9 cellular contexts compared by ENCODE assay signal in genomic region chr15:75711495-75711894, GRCh38. TPM values are rescaled to one million over a fixed set of nuclear protein-coding genes. Genes with fewer than 3 reads are reported as not detected.
DNase-seq lines count a peak whose midpoint lies in the region; ATAC-seq, FAIRE-seq and TF ChIP-seq lines count a peak whose summit lies in the region.
"Not testable (repeated sequence)": the region's sequence is repeated elsewhere in the genome, so short reads cannot be mapped to it uniquely, and the experiment has no call there.
"Had no signal": no experiment of that assay in that cellular context is flagged by ENCODE, and none has a peak within 500 bp of the region (broad histone marks: within the 10 kb centered on the region; RNA-seq: fewer than 3 reads in every experiment).

No MANE protein-coding gene starts in this region.

- H4K20me1 ChIP-seq in astrocyte (ENCODE audit: insufficient read depth, low read length), result peaks cover 17% of the 10 kb centered on the region

- peak overlapping the region; percentile 89 for H3K4me2 ChIP-seq in astrocyte (ENCODE audit: low read length)

- peak overlapping the region; percentile 22 for H3K27ac ChIP-seq in astrocyte (ENCODE audit: low read depth, low read length)
- H3K27ac ChIP-seq in left ventricle myocardium inferior (replicated peaks), result peak overlapping the region; percentile 30
- H3K27ac ChIP-seq in stomach smooth muscle (ENCODE audit: low read length), result peak overlapping the region; percentile 98

- not testable (repeated sequence) for H3K36me3 Mint-ChIP-seq in astrocyte (ENCODE audit: low read depth, unreplicated experiment)

- H3K27me3 ChIP-seq in MG63; astrocyte (ENCODE audit: insufficient read depth, low read length); left ventricle myocardium inferior (ENCODE audit: low read depth); stomach smooth muscle (ENCODE audit: control insufficient read depth in 1 of 2, insufficient read depth in 2 of 2, low read length in 2 of 2): not testable (repeated sequence)

- peaks cover 21% of the 10 kb centered on the region for H3K4me1 ChIP-seq in astrocyte (ENCODE audit: insufficient read depth, low read length)
- peaks cover 44% of the 10 kb centered on the region for H3K4me1 ChIP-seq in left ventricle myocardium inferior
- peaks cover 51% of the 10 kb centered on the region for H3K4me1 ChIP-seq in stomach smooth muscle (ENCODE audit: control insufficient read depth, insufficient read depth, low read length)

- intact Hi-C loops in left ventricle myocardium inferior (cut with micrococcal nuclease), result not testable (repeated sequence)

- H3K4me3 ChIP-seq in MG63 (peak overlapping the region; percentile 21; the same call in 1 of the 2 replicates), astrocyte (ENCODE audit: insufficient read depth, low read depth, low read length) (peak overlapping the region; percentile 21), left ventricle myocardium inferior (peak overlapping the region; percentile 66), stomach smooth muscle (ENCODE audit: low read length in 2 of 2) (peak overlapping the region; percentile 72 to 85)

- peak; percentile 18 for ATAC-seq in esophagus mucosa
- peak; percentile 27 for ATAC-seq in omental fat pad (ENCODE audit: low FRiP score)

- peak overlapping the region; percentile 71 for H3K4me3 Mint-ChIP-seq in astrocyte (ENCODE audit: unreplicated experiment)

- H3K79me2 ChIP-seq in astrocyte (ENCODE audit: insufficient read depth, low read length), result peaks cover 36% of the 10 kb centered on the region

- not testable (repeated sequence) for H3K9me3 ChIP-seq in MG63; astrocyte (ENCODE audit: insufficient read depth, low read depth, low read length); left ventricle myocardium inferior (replicated peaks); stomach smooth muscle (ENCODE audit: control insufficient read depth in 2 of 2, low read length in 2 of 2)

- H2AFZ ChIP-seq in astrocyte (ENCODE audit: low read depth, low read length), result not testable (repeated sequence)

- peak; percentile 76 for DNase-seq in ELR (ENCODE audit: low read depth)
- DNase-seq in MG63, result peak; percentile 59
- DNase-seq in astrocyte (ENCODE audit: low read depth), result peak; percentile 79
- DNase-seq in left ventricle myocardium inferior; omental fat pad (ENCODE audit: low spot score): not testable (repeated sequence)

- not testable (repeated sequence) for TF ChIP-seq CTCF in astrocyte (IDR thresholded peaks at IDR 0.05; ENCODE audit: insufficient read depth, low read depth, low read length); left ventricle myocardium inferior (IDR thresholded peaks at IDR 0.05; ENCODE audit: borderline replicate concordance); omental fat pad (IDR thresholded peaks at IDR 0.05)

- not testable (repeated sequence) for H3K9me3 Mint-ChIP-seq in astrocyte (ENCODE audit: unreplicated experiment)

- H3K36me3 ChIP-seq in MG63; astrocyte (ENCODE audit: insufficient read depth, low read length); left ventricle myocardium inferior; stomach smooth muscle (ENCODE audit: control insufficient read depth in 2 of 2, insufficient read depth in 2 of 2, low read length in 2 of 2): not testable (repeated sequence)

- not testable (repeated sequence) for H3K27me3 Mint-ChIP-seq in astrocyte (ENCODE audit: low read depth, unreplicated experiment)

- H3K9ac ChIP-seq in astrocyte (ENCODE audit: low read length), result peak overlapping the region; percentile 46
- peak overlapping the region; percentile 92 to 96 for H3K9ac ChIP-seq in stomach smooth muscle (ENCODE audit: low read length in 2 of 2)

- FAIRE-seq in astrocyte (lab: Jason Lieb, UNC), result not testable (repeated sequence)

- H3K4me1 Mint-ChIP-seq in astrocyte (ENCODE audit: low read depth, unreplicated experiment), result peaks cover 19% of the 10 kb centered on the region

- not testable (repeated sequence) for H3K27ac Mint-ChIP-seq in astrocyte (ENCODE audit: unreplicated experiment)

RNA-seq across cellular contexts. Expression of gene CSPG4, which starts 1.2 kb away (rescaled TPM):
- 13.4 and 19.6 TPM in 2 replicates for total RNA-seq in MG63 (2014; rRNA removed; shearing (Covaris generic); ENCODE audit: low replicate concordance)
- total RNA-seq in astrocyte (26.9 and 47.8 TPM in 2 replicates), esophagus mucosa (1.9 TPM), left ventricle myocardium inferior (9.1 TPM), omental fat pad (100 to 1,000 TPM in 1 of 4 donors, 10 to 100 TPM in 3; 29.9 to 144 (median 49.7) TPM)
- total RNA-seq: activated CD8-positive, alpha-beta T cell treated with anti-CD3 and anti-CD28 coated beads, Interleukin-2, amount 10 ng/mL, durations not matched to agents 7 days and 5 days; naive thymus-derived CD4-positive, alpha-beta T cell had no signal

Comparison
In these comparisons a context has a peak if more than half of its experiments do, and no peak if none do; other contexts are left out.
1. H3K4me3 ChIP-seq: peak in every context shown above with its lines; median percentile 78 in stomach smooth muscle; 66 in left ventricle myocardium inferior; 21 in MG63; 21 in astrocyte.
2. H3K27ac ChIP-seq: peak in every context shown above with its lines; median percentile 98 in stomach smooth muscle; 30 in left ventricle myocardium inferior; 22 in astrocyte.